1 cellular context compared by ENCODE assay signal in the genomic region with DNA sequence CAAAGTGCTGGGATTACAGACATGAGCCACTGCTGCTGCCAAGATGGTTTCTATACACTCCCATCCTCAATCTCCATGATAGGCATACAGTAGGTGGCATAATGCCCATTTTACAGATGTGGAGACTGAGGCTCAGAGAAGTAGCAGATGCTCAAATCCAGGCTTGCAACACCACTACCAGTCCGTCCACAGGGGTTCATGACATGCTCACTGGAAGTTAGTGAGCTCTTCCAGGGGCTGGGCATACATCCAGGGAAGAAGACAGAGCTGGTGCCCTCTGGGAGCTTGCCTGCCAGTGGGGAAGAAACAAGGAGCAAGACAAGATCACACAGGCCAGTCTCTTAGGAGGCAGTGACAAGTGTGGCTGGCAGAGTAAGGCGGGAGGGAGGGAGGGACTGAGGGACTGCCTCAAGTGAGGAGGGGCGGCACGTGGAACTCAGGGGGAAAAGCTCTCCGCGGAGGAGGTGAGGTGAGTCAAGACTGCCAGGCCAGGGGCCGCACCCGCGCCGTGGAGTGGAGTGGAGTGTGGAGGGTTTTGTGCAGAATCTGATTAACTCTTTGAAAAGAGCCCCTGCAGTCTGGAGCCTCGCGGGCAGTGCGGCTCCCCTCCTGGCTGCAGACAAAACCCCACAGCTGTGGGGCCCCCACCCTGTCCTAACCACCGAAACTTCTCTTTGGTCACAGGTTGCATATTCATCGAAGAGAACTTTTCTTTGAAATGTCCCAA.
TF ChIP-seq lines count a peak whose summit lies in the region.

No MANE protein-coding gene starts in this region.

TF ChIP-seq in H1, 55 proteins besides CTCF, POLR2A, EP300 and RAD21 (continued from another document):
- TF ChIP-seq MAX (IDR thresholded peaks at IDR 0.05), result peak; percentile 61; the same call in 1 of the 2 replicates
- peak; percentile 90 for TF ChIP-seq KDM1A (IDR thresholded peaks at IDR 0.05; ENCODE audit: borderline replicate concordance, low read length)
- TF ChIP-seq BRCA1 (IDR thresholded peaks at IDR 0.05; ENCODE audit: low read depth, low read length), result no peak
